ENCODE assay signal across 15 cellular contexts in genomic region chrX:29528281-29528680, GRCh38.
DNase-seq lines count a peak whose midpoint lies in the region; ATAC-seq and FAIRE-seq lines count a peak whose summit lies in the region.
"Had no signal": no experiment of that assay in that cellular context is flagged by ENCODE, and none has a peak within 500 bp of the region (broad histone marks: within the 10 kb centered on the region; RNA-seq: fewer than 3 reads in every experiment).

No MANE protein-coding gene starts in this region.

- H3K27ac ChIP-seq in small intestine (ENCODE audit: low read depth in 1 of 2, low read length in 1 of 2): no peak overlapping the region
- H3K27ac ChIP-seq: breast epithelium, lower lobe of right lung had no signal

- H3K27me3 Mint-ChIP-seq in naive thymus-derived CD8-positive, alpha-beta T cell: no peaks in the 10 kb centered on the region

- no peak overlapping the region for H3K27ac Mint-ChIP-seq in naive thymus-derived CD8-positive, alpha-beta T cell
- H3K27ac Mint-ChIP-seq: T-helper 1 cell treated with Interleukin-12 subunit alpha and Interleukin-12 subunit beta and Interleukin-4 antibody, amounts not matched to agents 30 μg/mL and 1 μg/mL, for 36 hours had no signal

- 32 to 56% (median 35%) methylated on average over 1 of the region's 1 CpG for WGBS in small intestine, 3 donors

- peak; percentile 80 for ATAC-seq in GM18499 (IDR thresholded peaks at IDR 0.05; ENCODE audit: insufficient read depth, unreplicated experiment)
- peak; percentile 91 for ATAC-seq in GM19438 (IDR thresholded peaks at IDR 0.05; ENCODE audit: low read depth, unreplicated experiment)
- ATAC-seq in HG02759 (IDR thresholded peaks at IDR 0.05; ENCODE audit: unreplicated experiment): peak; percentile 59
- ATAC-seq in HG03378 (IDR thresholded peaks at IDR 0.05; ENCODE audit: unreplicated experiment): peak; percentile 73
- ATAC-seq in naive thymus-derived CD8-positive, alpha-beta T cell: no peak
- ATAC-seq: lower lobe of right lung, PC-3 had no signal

- H3K4me3 ChIP-seq in small intestine (ENCODE audit: low read depth in 1 of 2, low read length in 2 of 2): no peak overlapping the region
- H3K4me3 ChIP-seq: breast epithelium, lower lobe of right lung had no signal

- no peak overlapping the region for H3K4me3 Mint-ChIP-seq in naive thymus-derived CD8-positive, alpha-beta T cell
- H3K4me3 Mint-ChIP-seq: T-helper 1 cell treated with Interleukin-12 subunit alpha and Interleukin-12 subunit beta and Interleukin-4 antibody, amounts not matched to agents 30 μg/mL and 1 μg/mL, for 36 hours had no signal

- no peaks in the 10 kb centered on the region for H3K9me3 ChIP-seq in small intestine (ENCODE audit: control insufficient read depth, low read depth)
- H3K9me3 ChIP-seq: breast epithelium, lower lobe of right lung had no signal

- FAIRE-seq in small intestine (lab: Jason Lieb, UNC): no peak
- FAIRE-seq: urothelium cell line had no signal

- no peaks in the 10 kb centered on the region for H3K36me3 ChIP-seq in small intestine (ENCODE audit: control insufficient read depth in 2 of 2, insufficient read depth in 2 of 2, low read length in 2 of 2)
- H3K36me3 ChIP-seq: breast epithelium, lower lobe of right lung had no signal

- DNase-seq in small intestine (no peak), iPS-NIHi11 (ENCODE audit: low spot score) (no peak), cardiac septum (ENCODE audit: low spot score) (no peak)
- no peak for DNase-seq in naive thymus-derived CD8-positive, alpha-beta T cell
- DNase-seq: ACHN; activated CD4-positive, alpha-beta T cell treated with anti-CD3 and anti-CD28 coated beads, Interleukin-2, amount 50 U/mL, for 1 hour; lower lobe of right lung; PC-3 had no signal

- H3K9me3 Mint-ChIP-seq in naive thymus-derived CD8-positive, alpha-beta T cell: peaks cover 0 to 4% (median 0%) of the 10 kb centered on the region in 9 donors
- H3K9me3 Mint-ChIP-seq: T-helper 1 cell treated with Interleukin-12 subunit alpha and Interleukin-12 subunit beta and Interleukin-4 antibody, amounts not matched to agents 30 μg/mL and 1 μg/mL, for 36 hours had no signal

- no peaks in the 10 kb centered on the region for H3K4me1 Mint-ChIP-seq in naive thymus-derived CD8-positive, alpha-beta T cell

- H3K36me3 Mint-ChIP-seq in naive thymus-derived CD8-positive, alpha-beta T cell: no peaks in the 10 kb centered on the region

- H3K4me1 ChIP-seq in small intestine (ENCODE audit: control insufficient read depth in 2 of 2, insufficient read depth in 1 of 2, low read depth in 1 of 2, low read length in 1 of 2): no peaks in the 10 kb centered on the region
- H3K4me1 ChIP-seq: breast epithelium, lower lobe of right lung had no signal

- intact Hi-C loops in cardiac septum (cut with DNase I): no loop called here

- POLR2A ChIA-PET in naive thymus-derived CD8-positive, alpha-beta T cell (lab: Charles Lee): no interaction called here

- no peaks in the 10 kb centered on the region for H3K27me3 ChIP-seq in small intestine (ENCODE audit: control insufficient read depth in 2 of 2, insufficient read depth in 2 of 2, low read length in 2 of 2)

Comparison
In these comparisons a context has a peak if more than half of its experiments do, and no peak if none do; other contexts are left out.
1. ATAC-seq: peak in GM18499 (single experiment), GM19438 (single experiment), HG02759 (single experiment) and HG03378 (single experiment); none in naive thymus-derived CD8-positive, alpha-beta T cell (0 of 2).